Comparison of ENCODE assay signal across 1 cellular context in the genomic region with DNA sequence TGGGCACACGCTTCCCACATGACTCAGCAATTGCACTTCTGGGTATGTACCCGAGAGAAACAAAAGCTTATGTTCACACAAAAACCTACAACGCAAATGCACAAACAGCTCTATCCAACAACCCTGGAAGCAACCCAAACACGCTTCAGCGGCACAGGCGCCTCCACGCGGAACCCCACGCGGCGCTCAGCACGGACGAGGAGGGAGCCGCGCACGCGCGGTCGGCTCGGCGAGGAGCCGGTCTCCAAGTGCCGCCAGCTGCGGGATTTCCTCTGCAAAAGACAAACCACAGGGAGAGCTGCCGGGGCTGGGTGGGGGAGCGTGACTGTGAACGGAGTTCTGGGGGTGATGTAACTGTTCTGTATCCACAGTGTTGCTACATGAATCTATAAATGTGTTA.
TF ChIP-seq lines count a peak whose summit lies in the region.
"Not testable (repeated sequence)": the region's sequence is repeated elsewhere in the genome, so short reads cannot be mapped to it uniquely, and the experiment has no call there.

No MANE protein-coding gene starts in this region.

TF ChIP-seq in K562, 482 proteins besides CTCF, POLR2A, EP300 and RAD21 (continued from another document):
- TF ChIP-seq MGA (IDR thresholded peaks at IDR 0.05) (peak; percentile 97), SMARCA4 (IDR thresholded peaks at IDR 0.05) (0 out of 2 replicates have a peak, but pooled peaks have one; percentile 18), ZBTB33 (CRISPR knock-in tag; IDR thresholded peaks at IDR 0.05) (peak; percentile 68), GATAD2A (IDR thresholded peaks at IDR 0.05) (0 out of 2 replicates have a peak, but pooled peaks have one; percentile 28), CXXC5 (CRISPR knock-in tag; IDR thresholded peaks at IDR 0.05) (peak; percentile 80), L3MBTL2 (IDR thresholded peaks at IDR 0.05) (peak; percentile 93), POLR2G (IDR thresholded peaks at IDR 0.05; ENCODE audit: low read depth, low read length) (peak; percentile 74), RBFOX2 (IDR thresholded peaks at IDR 0.05; ENCODE audit: low read depth, low read length) (peak; percentile 65), DMBX1 (CRISPR knock-in tag; IDR thresholded peaks at IDR 0.05; ENCODE audit: borderline replicate concordance) (0 out of 2 replicates have a peak, but pooled peaks have one; percentile 41), NFE2L1 (tag; IDR thresholded peaks at IDR 0.05; ENCODE audit: borderline replicate concordance, low read depth) (peak; percentile 30; the same call in 1 of the 2 replicates), NFIC (IDR thresholded peaks at IDR 0.05) (peak; percentile 65), EP400 (IDR thresholded peaks at IDR 0.05) (peak; percentile 75), ZNF316 (IDR thresholded peaks at IDR 0.05) (peak; percentile 88), MAFG (tag; conservative IDR thresholded peaks at IDR 0.05) (peak; percentile 85), SMAD4 (CRISPR knock-in tag; conservative IDR thresholded peaks at IDR 0.05) (peak; percentile 63), NR2C1 (tag; IDR thresholded peaks at IDR 0.05) (0 out of 2 replicates have a peak, but pooled peaks have one; percentile 23), NRF1 (conservative IDR thresholded peaks at IDR 0.05 in 1 of 2, IDR thresholded peaks at IDR 0.05 in 1 of 2) (peak; percentile 86 to 88)
- TF ChIP-seq, protein P1, sequence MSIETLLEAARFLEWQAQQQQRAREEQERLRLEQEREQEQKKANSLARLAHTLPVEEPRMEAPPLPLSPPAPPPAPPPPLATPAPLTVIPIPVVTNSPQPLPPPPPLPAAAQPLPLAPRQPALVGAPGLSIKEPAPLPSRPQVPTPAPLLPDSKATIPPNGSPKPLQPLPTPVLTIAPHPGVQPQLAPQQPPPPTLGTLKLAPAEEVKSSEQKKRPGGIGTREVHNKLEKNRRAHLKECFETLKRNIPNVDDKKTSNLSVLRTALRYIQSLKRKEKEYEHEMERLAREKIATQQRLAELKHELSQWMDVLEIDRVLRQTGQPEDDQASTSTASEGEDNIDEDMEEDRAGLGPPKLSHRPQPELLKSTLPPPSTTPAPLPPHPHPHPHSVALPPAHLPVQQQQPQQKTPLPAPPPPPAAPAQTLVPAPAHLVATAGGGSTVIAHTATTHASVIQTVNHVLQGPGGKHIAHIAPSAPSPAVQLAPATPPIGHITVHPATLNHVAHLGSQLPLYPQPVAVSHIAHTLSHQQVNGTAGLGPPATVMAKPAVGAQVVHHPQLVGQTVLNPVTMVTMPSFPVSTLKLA (conservative IDR thresholded peaks at IDR 0.05) = 0 out of 4 replicates have a peak, but pooled peaks of 1 of the 2 experiments have one; percentile 34
- not testable (repeated sequence) for TF ChIP-seq NR2C1 (IDR thresholded peaks at IDR 0.05)
- TF ChIP-seq, protein P2, sequence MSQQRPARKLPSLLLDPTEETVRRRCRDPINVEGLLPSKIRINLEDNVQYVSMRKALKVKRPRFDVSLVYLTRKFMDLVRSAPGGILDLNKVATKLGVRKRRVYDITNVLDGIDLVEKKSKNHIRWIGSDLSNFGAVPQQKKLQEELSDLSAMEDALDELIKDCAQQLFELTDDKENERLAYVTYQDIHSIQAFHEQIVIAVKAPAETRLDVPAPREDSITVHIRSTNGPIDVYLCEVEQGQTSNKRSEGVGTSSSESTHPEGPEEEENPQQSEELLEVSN (IDR thresholded peaks at IDR 0.05; ENCODE audit: borderline replicate concordance in 1 of 2, extremely low read depth in 1 of 2, insufficient read depth in 1 of 2, insufficient read length in 1 of 2, low read depth in 1 of 2, low read length in 1 of 2, poor library complexity in 1 of 2, severe bottlenecking in 1 of 2) = peak in 1 of 2 experiments; percentile 48
- TF ChIP-seq, protein P3, sequence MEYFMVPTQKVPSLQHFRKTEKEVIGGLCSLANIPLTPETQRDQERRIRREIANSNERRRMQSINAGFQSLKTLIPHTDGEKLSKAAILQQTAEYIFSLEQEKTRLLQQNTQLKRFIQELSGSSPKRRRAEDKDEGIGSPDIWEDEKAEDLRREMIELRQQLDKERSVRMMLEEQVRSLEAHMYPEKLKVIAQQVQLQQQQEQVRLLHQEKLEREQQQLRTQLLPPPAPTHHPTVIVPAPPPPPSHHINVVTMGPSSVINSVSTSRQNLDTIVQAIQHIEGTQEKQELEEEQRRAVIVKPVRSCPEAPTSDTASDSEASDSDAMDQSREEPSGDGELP (CRISPR knock-in tag; IDR thresholded peaks at IDR 0.05; ENCODE audit: borderline replicate concordance) = peak; percentile 26; the same call in 1 of the 2 replicates
- TF ChIP-seq, protein P4, sequence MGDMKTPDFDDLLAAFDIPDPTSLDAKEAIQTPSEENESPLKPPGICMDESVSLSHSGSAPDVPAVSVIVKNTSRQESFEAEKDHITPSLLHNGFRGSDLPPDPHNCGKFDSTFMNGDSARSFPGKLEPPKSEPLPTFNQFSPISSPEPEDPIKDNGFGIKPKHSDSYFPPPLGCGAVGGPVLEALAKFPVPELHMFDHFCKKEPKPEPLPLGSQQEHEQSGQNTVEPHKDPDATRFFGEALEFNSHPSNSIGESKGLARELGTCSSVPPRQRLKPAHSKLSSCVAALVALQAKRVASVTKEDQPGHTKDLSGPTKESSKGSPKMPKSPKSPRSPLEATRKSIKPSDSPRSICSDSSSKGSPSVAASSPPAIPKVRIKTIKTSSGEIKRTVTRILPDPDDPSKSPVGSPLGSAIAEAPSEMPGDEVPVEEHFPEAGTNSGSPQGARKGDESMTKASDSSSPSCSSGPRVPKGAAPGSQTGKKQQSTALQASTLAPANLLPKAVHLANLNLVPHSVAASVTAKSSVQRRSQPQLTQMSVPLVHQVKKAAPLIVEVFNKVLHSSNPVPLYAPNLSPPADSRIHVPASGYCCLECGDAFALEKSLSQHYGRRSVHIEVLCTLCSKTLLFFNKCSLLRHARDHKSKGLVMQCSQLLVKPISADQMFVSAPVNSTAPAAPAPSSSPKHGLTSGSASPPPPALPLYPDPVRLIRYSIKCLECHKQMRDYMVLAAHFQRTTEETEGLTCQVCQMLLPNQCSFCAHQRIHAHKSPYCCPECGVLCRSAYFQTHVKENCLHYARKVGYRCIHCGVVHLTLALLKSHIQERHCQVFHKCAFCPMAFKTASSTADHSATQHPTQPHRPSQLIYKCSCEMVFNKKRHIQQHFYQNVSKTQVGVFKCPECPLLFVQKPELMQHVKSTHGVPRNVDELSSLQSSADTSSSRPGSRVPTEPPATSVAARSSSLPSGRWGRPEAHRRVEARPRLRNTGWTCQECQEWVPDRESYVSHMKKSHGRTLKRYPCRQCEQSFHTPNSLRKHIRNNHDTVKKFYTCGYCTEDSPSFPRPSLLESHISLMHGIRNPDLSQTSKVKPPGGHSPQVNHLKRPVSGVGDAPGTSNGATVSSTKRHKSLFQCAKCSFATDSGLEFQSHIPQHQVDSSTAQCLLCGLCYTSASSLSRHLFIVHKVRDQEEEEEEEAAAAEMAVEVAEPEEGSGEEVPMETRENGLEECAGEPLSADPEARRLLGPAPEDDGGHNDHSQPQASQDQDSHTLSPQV (IDR thresholded peaks at IDR 0.05) = peak; percentile 96
TF ChIP-seq in K562: peak in this region for 22; not testable (repeated sequence) for 460.
